Comparison of ENCODE assay signal across 9 cellular contexts in genomic region chr19:55146078-55146647, GRCh38. TPM values are rescaled to one million over a fixed set of nuclear protein-coding genes. Genes with fewer than 3 reads are reported as not detected.
DNase-seq lines count a peak whose midpoint lies in the region; ATAC-seq and TF ChIP-seq lines count a peak whose summit lies in the region.
"Had no signal": no experiment of that assay in that cellular context is flagged by ENCODE, and none has a peak within 500 bp of the region (broad histone marks: within the 10 kb centered on the region; RNA-seq: fewer than 3 reads in every experiment).

No MANE protein-coding gene starts in this region.

- peaks cover 5% of the 10 kb centered on the region for H3K4me1 ChIP-seq in mucosa of descending colon (ENCODE audit: low read depth)

- H3K27me3 ChIP-seq in GM06990 (replicated peaks; ENCODE audit: control insufficient read depth, insufficient read depth, low read length) = no peaks in the 10 kb centered on the region

- in situ Hi-C loops in astrocyte of the cerebellum (cut with HindIII; ENCODE audit: low sequenced_read_pairs) = no loop called here

- CTCF ChIA-PET in AG04449 (lab: Yijun Ruan, JAX) = interaction anchor here (0.8 to 3.3 kb wide), 4 partner anchors 10 to 307 kb away, joined by 3 to 23 read pairs (median 5); no protein-coding TSS in a partner anchor

- ATAC-seq in mucosa of descending colon (peak; percentile 58), sciatic nerve (no peak)

- no peaks in the 10 kb centered on the region for H3K9me3 ChIP-seq in mucosa of descending colon

- DNase-seq in AG04449 (ENCODE audit: low read depth, low spot score) = no peak
- DNase-seq in GM06990 (ENCODE audit: extremely low read depth, insufficient read length) = no peak
- DNase-seq in NCI-H2171 treated with DMSO at 0.1 percent for 48 hours (lab: John Stamatoyannopoulos, UW) = peak; percentile 67
- DNase-seq in astrocyte of the cerebellum (ENCODE audit: low read depth) = no peak
- DNase-seq in mucosa of descending colon = no peak
- DNase-seq in hippocampal formation (lab: John Stamatoyannopoulos, UW) = no peak
- no peak for DNase-seq in islet precursor cell
- no peak for DNase-seq in sciatic nerve (ENCODE audit: low spot score)

- POLR2A ChIA-PET in AG04449 (lab: Yijun Ruan, JAX) = no interaction called here

- peak overlapping the region; percentile 8 for H3K4me3 ChIP-seq in AG04449 (ENCODE audit: low read depth, low read length)
- H3K4me3 ChIP-seq in GM06990 (replicated peaks; ENCODE audit: low read depth, low read length) = no peak overlapping the region
- H3K4me3 ChIP-seq in astrocyte of the cerebellum (ENCODE audit: low read depth, low read length) = no peak overlapping the region
- no peak overlapping the region for H3K4me3 ChIP-seq in mucosa of descending colon

- TF ChIP-seq CTCF in AG04449 (IDR thresholded peaks at IDR 0.05; ENCODE audit: insufficient read depth, low read length, missing control alignments) (peak; percentile 60), GM06990 (IDR thresholded peaks at IDR 0.05; ENCODE audit: insufficient read depth, low read length, poor library complexity, severe bottlenecking) (peak; percentile 75), astrocyte of the cerebellum (IDR thresholded peaks at IDR 0.05; ENCODE audit: low read depth, low read length, missing control alignments) (peak; percentile 50), mucosa of descending colon (IDR thresholded peaks at IDR 0.05) (no peak)

- intact Hi-C loops in mucosa of descending colon (cut with DNase I, micrococcal nuclease) = no loop called here
- intact Hi-C loops in sciatic nerve (cut with DNase I) = loop anchor here (5.0 kb wide), 1 partner anchor 356 kb away; no protein-coding TSS in a partner anchor

- H3K36me3 ChIP-seq in GM06990 (ENCODE audit: control insufficient read depth, insufficient read depth, low read length) (no peaks in the 10 kb centered on the region), mucosa of descending colon (ENCODE audit: low read depth) (no peaks in the 10 kb centered on the region)

RNA-seq across cellular contexts. Expression of gene TNNT1, which starts 2.8 kb away (rescaled TPM):
- total RNA-seq in mucosa of descending colon = 1 to 10 TPM in 1 of 3 donors, under 1 TPM in 2; 0.63 to 1.1 (median 0.65) TPM
- 1.4 TPM for total RNA-seq in sciatic nerve

RNA-seq across cellular contexts. Expression of gene TNNI3, which starts 11.4 kb away (rescaled TPM):
- total RNA-seq in mucosa of descending colon = 1 to 10 TPM in 1 of 3 donors, not detected in 2; 2.2 TPM
- total RNA-seq in sciatic nerve = not detected
- total RNA-seq: subcutaneous adipose tissue had no signal

RNA-seq across cellular contexts. Expression of gene DNAAF3, which starts 20.2 kb away (rescaled TPM):
- total RNA-seq in mucosa of descending colon = 1 to 10 TPM in 1 of 3 donors, under 1 TPM in 2; 0.54 to 1.0 (median 0.69) TPM
- 0.62 TPM for total RNA-seq in sciatic nerve

RNA-seq across cellular contexts. Expression of gene PPP1R12C, which starts 28.7 kb away (rescaled TPM):
- total RNA-seq in mucosa of descending colon (100 to 1,000 TPM in 2 of 3 donors, 10 to 100 TPM in 1; 99.8 to 236 (median 112) TPM), sciatic nerve (112 TPM)

RNA-seq across cellular contexts. Expression of gene SYT5, which starts 33.9 kb away (rescaled TPM):
- total RNA-seq in mucosa of descending colon (1 to 10 TPM; 1.0 to 2.9 (median 1.2) TPM), sciatic nerve (not detected)
- total RNA-seq: subcutaneous adipose tissue had no signal
